20 cellular contexts compared by ENCODE assay signal in the genomic region with DNA sequence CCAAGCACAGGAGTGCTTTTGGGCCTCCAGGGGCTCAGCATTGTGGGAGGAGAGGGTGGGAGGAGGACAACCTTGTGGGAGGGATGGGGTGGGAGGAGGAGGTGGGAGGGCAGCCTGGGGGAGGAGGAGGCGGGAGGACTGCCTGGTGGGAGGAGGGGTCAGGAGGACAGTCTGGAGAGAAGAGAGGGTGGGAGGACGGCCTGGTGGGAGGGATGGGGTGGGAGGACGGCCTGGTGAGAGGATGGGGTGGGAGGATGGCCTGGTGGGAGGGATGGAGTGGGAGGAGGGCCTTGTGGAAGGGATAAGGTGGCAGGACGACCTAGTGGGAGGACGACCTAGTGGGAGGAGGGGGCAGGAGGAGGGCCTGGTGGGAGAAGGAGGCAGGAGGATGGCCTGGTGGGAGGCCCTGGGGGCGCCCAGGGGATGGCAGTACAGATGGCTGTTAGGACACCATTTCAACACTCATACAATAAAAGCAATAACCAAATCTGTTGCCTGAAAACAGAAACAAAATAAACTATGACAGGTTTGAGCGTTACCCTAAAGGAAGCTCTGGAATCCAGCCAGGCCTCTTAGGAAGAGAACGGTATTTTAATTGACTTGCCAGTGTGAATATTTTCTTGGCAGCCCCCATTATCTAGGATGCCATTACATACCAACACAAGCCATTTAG.
DNase-seq lines count a peak whose midpoint lies in the region; ATAC-seq, FAIRE-seq and TF ChIP-seq lines count a peak whose summit lies in the region.
"Had no signal": no experiment of that assay in that cellular context is flagged by ENCODE, and none has a peak within 500 bp of the region (broad histone marks: within the 10 kb centered on the region; RNA-seq: fewer than 3 reads in every experiment).

No MANE protein-coding gene starts in this region.

- H2AFZ ChIP-seq in K562 (ENCODE audit: low read depth, low read length): no peak overlapping the region
- H2AFZ ChIP-seq in mesenchymal stem cell (ENCODE audit: low read depth, low read length): no peak overlapping the region
- no peak overlapping the region for H2AFZ ChIP-seq in GM23248

- POLR2A ChIA-PET in K562 (lab: Yijun Ruan, JAX): interaction anchor here (0.8 kb wide), 1 partner anchor 23 kb away, joined by 4 read pairs; no protein-coding TSS in a partner anchor

- H3K4me3 Mint-ChIP-seq in activated naive CD4-positive, alpha-beta T cell treated with anti-CD3 and anti-CD28 coated beads for 36 hours: no peak overlapping the region
- H3K4me3 Mint-ChIP-seq: natural killer cell treated with Interleukin-12 subunit alpha and Interleukin-12 subunit beta and Interleukin-15 and Interleukin-18, amount 100 ng/mL, for 72 hours had no signal

- peak overlapping the region in 1 of 2 experiments; percentile 81 for H3K14ac ChIP-seq in mesenchymal stem cell (ENCODE audit: low read length in 2 of 2)

- no peaks in the 10 kb centered on the region for H3K9me1 ChIP-seq in K562 (ENCODE audit: control insufficient read depth, insufficient read depth, low read length)

- no peaks in the 10 kb centered on the region; a peak in 3 of 5 replicates for H3K4me1 ChIP-seq in K562 (replicated peaks in 1 of 2; ENCODE audit: control insufficient read depth in 2 of 2, insufficient read depth in 2 of 2, low read length in 2 of 2)
- H3K4me1 ChIP-seq in mesenchymal stem cell (ENCODE audit: control insufficient read depth, insufficient read depth, low read depth, low read length): peaks cover 14% of the 10 kb centered on the region
- H3K4me1 ChIP-seq in prostate gland (replicated peaks): no peaks in the 10 kb centered on the region
- peaks cover 6% of the 10 kb centered on the region; the same call in 1 of the 2 replicates for H3K4me1 ChIP-seq in GM23248 (ENCODE audit: insufficient read depth)

- TF ChIP-seq CTCF in K562 (IDR thresholded peaks at IDR 0.05 in 2 of 3, conservative IDR thresholded peaks at IDR 0.05 in 1 of 3; ENCODE audit: insufficient read depth in 2 of 3, low read depth in 1 of 3, low read length in 3 of 3) (no peak), prostate gland (IDR thresholded peaks at IDR 0.05) (no peak)

- H3K23ac ChIP-seq in mesenchymal stem cell (ENCODE audit: low read length in 2 of 2): no peak overlapping the region

- no peak overlapping the region for H2BK12ac ChIP-seq in mesenchymal stem cell (ENCODE audit: low read length in 2 of 2)

- no peak overlapping the region for H4K8ac ChIP-seq in mesenchymal stem cell (ENCODE audit: low read length)

- H3K79me2 ChIP-seq in K562 (ENCODE audit: control insufficient read depth, insufficient read depth, low read length): no peaks in the 10 kb centered on the region
- no peaks in the 10 kb centered on the region for H3K79me2 ChIP-seq in GM23248 (ENCODE audit: insufficient read depth)

- no peak for ATAC-seq in K562
- ATAC-seq: HepG2; left lobe of liver; natural killer cell treated with Interleukin-12 subunit alpha and Interleukin-12 subunit beta and Interleukin-15 and Interleukin-18, amount 100 ng/mL, for 72 hours; right lobe of liver had no signal

- no peaks in the 10 kb centered on the region for H3K79me1 ChIP-seq in mesenchymal stem cell (replicated peaks; ENCODE audit: low read length, poor library complexity, severe bottlenecking)

- no TSS peak for BruUV-seq in K562 (replicated peaks; lab: Mats Ljungman, UMichigan)

- H3K9me2 ChIP-seq in GM23248 (ENCODE audit: insufficient read depth): no peaks in the 10 kb centered on the region

- no peak overlapping the region for H3K4me2 ChIP-seq in K562 (ENCODE audit: insufficient read depth, low read length)
- no peak overlapping the region for H3K4me2 ChIP-seq in mesenchymal stem cell (ENCODE audit: low read length, poor library complexity, severe bottlenecking)
- no peak overlapping the region for H3K4me2 ChIP-seq in GM23248 (ENCODE audit: unreplicated experiment)

- DNase-seq in EH (ENCODE audit: low read depth) (peak; percentile 62), K562 (ENCODE audit: extremely low read depth in 1 of 4, low spot score in 3 of 4) (no peak), mesenchymal stem cell (no peak), prostate gland (ENCODE audit: low spot score) (no peak), GM23248 (no peak)
- DNase-seq in stimulated activated naive CD4-positive, alpha-beta T cell treated with Interleukin-2 at 50 U/mL for 16 hours (lab: John Stamatoyannopoulos, UW): no peak
- DNase-seq in activated naive CD4-positive, alpha-beta T cell treated with anti-CD3 and anti-CD28 coated beads for 36 hours: no peak
- DNase-seq: head of caudate nucleus; NCI-H187 treated with DMSO at 0.1 percent for 48 hours; NCI-H526 treated with DMSO at 0.1 percent for 48 hours; right lobe of liver; stimulated activated naive CD4-positive, alpha-beta T cell had no signal

- 0% methylated on average over 3 of the region's 8 CpGs for WGBS in K562 (ENCODE audit: insufficient coverage, low coverage, missing lambda C conversion rate)
- WGBS in mesenchymal stem cell: 54% methylated on average over 5 of the region's 8 CpGs
- WGBS in prostate gland: 46% methylated on average over 8 of the region's 8 CpGs
- WGBS in GM23248 (ENCODE audit: low coverage in 1 of 2, low lambda C conversion rate in 2 of 2, missing lambda C conversion rate in 2 of 2), 2 experiments: 60 to 61% methylated on average over 3 to 8 of the region's 8 CpGs

- no peak overlapping the region for H2BK5ac ChIP-seq in mesenchymal stem cell (ENCODE audit: low read depth, low read length, poor library complexity, severe bottlenecking)

- H3K36me3 ChIP-seq in K562 (ENCODE audit: control insufficient read depth, insufficient read depth, low read length): no peaks in the 10 kb centered on the region
- H3K36me3 ChIP-seq in mesenchymal stem cell (ENCODE audit: control insufficient read depth in 1 of 2, insufficient read depth in 2 of 2, low read depth in 1 of 2, low read length in 2 of 2): no peaks in the 10 kb centered on the region
- H3K36me3 ChIP-seq in prostate gland: no peaks in the 10 kb centered on the region
- H3K36me3 ChIP-seq in GM23248 (ENCODE audit: low read depth): no peaks in the 10 kb centered on the region
- H3K36me3 ChIP-seq: right lobe of liver had no signal

- no peak for TF ChIP-seq RAD21 in Ishikawa (IDR thresholded peaks at IDR 0.05; ENCODE audit: low read depth)
- TF ChIP-seq RAD21 in K562 (CRISPR knock-in tag; conservative IDR thresholded peaks at IDR 0.05 in 1 of 2, IDR thresholded peaks at IDR 0.05 in 1 of 2): no peak

- H3K9ac ChIP-seq in K562 (ENCODE audit: insufficient read depth in 1 of 2, low read depth in 2 of 2, low read length in 2 of 2) (no peak overlapping the region), mesenchymal stem cell (ENCODE audit: low read length) (no peak overlapping the region), GM23248 (no peak overlapping the region)

- H3K9me3 ChIP-seq in K562 (replicated peaks; ENCODE audit: control insufficient read depth, insufficient read depth, low read depth, low read length) (no peaks in the 10 kb centered on the region), mesenchymal stem cell (ENCODE audit: control insufficient read depth, low read length) (no peaks in the 10 kb centered on the region), prostate gland (no peaks in the 10 kb centered on the region), GM23248 (ENCODE audit: low read depth) (no peaks in the 10 kb centered on the region)
- H3K9me3 ChIP-seq: right lobe of liver had no signal

- intact Hi-C loops in K562 (cut with micrococcal nuclease) (no loop called here), prostate gland (cut with DNase I) (no loop called here)
- intact Hi-C loops in activated naive CD4-positive, alpha-beta T cell treated with anti-CD3 and anti-CD28 coated beads for 36 hours (cut with micrococcal nuclease): no loop called here

- peaks cover 22% of the 10 kb centered on the region for H3K4me1 Mint-ChIP-seq in activated naive CD4-positive, alpha-beta T cell treated with anti-CD3 and anti-CD28 coated beads for 36 hours (ENCODE audit: low read depth)

- H3F3A ChIP-seq in GM23248 (ENCODE audit: insufficient read depth): no peaks in the 10 kb centered on the region

- peak overlapping the region in 1 of 2 experiments; percentile 34 for H3K18ac ChIP-seq in mesenchymal stem cell (ENCODE audit: low read depth in 1 of 2, low read length in 2 of 2)

- no peaks in the 10 kb centered on the region for H3K9me3 Mint-ChIP-seq in activated naive CD4-positive, alpha-beta T cell treated with anti-CD3 and anti-CD28 coated beads for 36 hours
- H3K9me3 Mint-ChIP-seq: natural killer cell treated with Interleukin-12 subunit alpha and Interleukin-12 subunit beta and Interleukin-15 and Interleukin-18, amount 100 ng/mL, for 72 hours had no signal

- in situ Hi-C loops in K562 (cut with MboI) (no loop called here), GM23248 (cut with MboI) (no loop called here)

- CTCF ChIA-PET in K562 (lab: Yijun Ruan, JAX; ENCODE audit: low intra/inter-chr PET ratio): no interaction called here
- CTCF ChIA-PET in activated naive CD4-positive, alpha-beta T cell treated with anti-CD3 and anti-CD28 coated beads for 36 hours (lab: Charles Lee): no interaction called here

- H4K91ac ChIP-seq in mesenchymal stem cell (ENCODE audit: low read length): no peak overlapping the region

- no peak for FAIRE-seq in K562 (lab: Jason Lieb, UNC)
- FAIRE-seq: G401.6, HepG2, TTC549 had no signal

- H3K4me3 ChIP-seq in K562: no peak overlapping the region
- no peak overlapping the region for H3K4me3 ChIP-seq in mesenchymal stem cell (ENCODE audit: insufficient read depth in 1 of 2, low read depth in 1 of 2, low read length in 2 of 2)
- H3K4me3 ChIP-seq in prostate gland: no peak overlapping the region
- H3K4me3 ChIP-seq in GM23248: no peak overlapping the region
- H3K4me3 ChIP-seq: right lobe of liver had no signal

- H3K27me3 Mint-ChIP-seq in activated naive CD4-positive, alpha-beta T cell treated with anti-CD3 and anti-CD28 coated beads for 36 hours (ENCODE audit: low read depth): no peaks in the 10 kb centered on the region

- H3K27ac ChIP-seq in K562 (ENCODE audit: extremely low read depth, low read depth, low read length) (no peak overlapping the region), mesenchymal stem cell (ENCODE audit: low read length, poor library complexity, severe bottlenecking) (peak overlapping the region; percentile 59), prostate gland (no peak overlapping the region), GM23248 (no peak overlapping the region)
- H3K27ac ChIP-seq: C4-2B, epithelial cell of prostate, right lobe of liver had no signal

- H4K20me1 ChIP-seq in K562 (replicated peaks; ENCODE audit: control insufficient read depth, insufficient read depth, low read length) (no peaks in the 10 kb centered on the region), GM23248 (ENCODE audit: insufficient read depth) (no peaks in the 10 kb centered on the region)

- H2BK120ac ChIP-seq in mesenchymal stem cell (ENCODE audit: low read depth, low read length): no peak overlapping the region

- TF ChIP-seq EP300 in Ishikawa (IDR thresholded peaks at IDR 0.05; ENCODE audit: borderline replicate concordance): no peak
- no peak for TF ChIP-seq EP300 in K562 (IDR thresholded peaks at IDR 0.05; ENCODE audit: low read length)

- H3K27ac Mint-ChIP-seq in activated naive CD4-positive, alpha-beta T cell treated with anti-CD3 and anti-CD28 coated beads for 36 hours: no peak overlapping the region

- no peaks in the 10 kb centered on the region for H3K36me3 Mint-ChIP-seq in activated naive CD4-positive, alpha-beta T cell treated with anti-CD3 and anti-CD28 coated beads for 36 hours (ENCODE audit: low read depth)
- H3K36me3 Mint-ChIP-seq: natural killer cell treated with Interleukin-12 subunit alpha and Interleukin-12 subunit beta and Interleukin-15 and Interleukin-18, amount 100 ng/mL, for 72 hours had no signal

- no peak for TF ChIP-seq POLR2A in K562 (conservative IDR thresholded peaks at IDR 0.05)
- no peak for TF ChIP-seq POLR2A in prostate gland (IDR thresholded peaks at IDR 0.05)

- no peak overlapping the region for H3K4ac ChIP-seq in mesenchymal stem cell (ENCODE audit: low read depth in 1 of 2, low read length in 2 of 2)

- peak overlapping the region; percentile 83 for H2AK5ac ChIP-seq in mesenchymal stem cell (ENCODE audit: low read length, severe bottlenecking)

- H2BK15ac ChIP-seq in mesenchymal stem cell (ENCODE audit: low read depth, poor library complexity, severe bottlenecking): no peak overlapping the region

- no peaks in the 10 kb centered on the region for H3K27me3 ChIP-seq in K562 (ENCODE audit: control insufficient read depth in 2 of 2, insufficient read depth in 2 of 2, low read length in 2 of 2)
- H3K27me3 ChIP-seq in mesenchymal stem cell (ENCODE audit: control insufficient read depth in 1 of 2, insufficient read depth in 1 of 2, low read length in 2 of 2): no peaks in the 10 kb centered on the region
- H3K27me3 ChIP-seq in prostate gland (replicated peaks; ENCODE audit: insufficient read depth): no peaks in the 10 kb centered on the region
- no peaks in the 10 kb centered on the region for H3K27me3 ChIP-seq in GM23248 (replicated peaks; ENCODE audit: insufficient read depth)
- H3K27me3 ChIP-seq: right lobe of liver had no signal
